1 cellular context compared by ENCODE assay signal in the genomic region with DNA sequence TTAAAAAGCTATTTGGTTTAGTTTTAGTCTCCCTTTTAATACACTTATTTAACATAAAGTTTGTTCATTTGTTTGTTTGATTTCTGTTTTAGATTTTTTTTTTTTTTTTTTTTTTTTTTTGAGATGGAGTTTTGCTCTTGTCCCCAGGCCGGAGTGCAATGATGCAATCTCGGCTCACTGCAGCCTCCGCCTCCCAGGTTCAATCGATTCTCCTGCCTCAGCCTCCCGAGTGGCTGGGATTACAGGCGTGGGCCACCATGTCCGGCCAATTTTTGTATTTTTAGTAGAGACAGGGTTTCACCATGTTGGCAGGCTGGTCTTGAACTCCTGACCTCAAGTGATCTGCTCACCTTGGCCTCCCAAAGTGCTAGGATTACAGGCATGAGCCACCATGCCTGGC.
TF ChIP-seq lines count a peak whose summit lies in the region.
"Not testable (repeated sequence)": the region's sequence is repeated elsewhere in the genome, so short reads cannot be mapped to it uniquely, and the experiment has no call there.

No MANE protein-coding gene starts in this region.

TF ChIP-seq in K562, 482 proteins besides CTCF, POLR2A, EP300 and RAD21:
- TF ChIP-seq ATF3 (IDR thresholded peaks at IDR 0.05) (peak; percentile 74), CEBPB (tag; IDR thresholded peaks at IDR 0.05) (peak; percentile 38; the same call in 1 of the 2 replicates), CEBPG (CRISPR knock-in tag; IDR thresholded peaks at IDR 0.05) (peak; percentile 61; the same call in 1 of the 2 replicates), CEBPG (tag; conservative IDR thresholded peaks at IDR 0.05 in 1 of 2, IDR thresholded peaks at IDR 0.05 in 1 of 2) (peak in 1 of 2 experiments; percentile 44; a peak in 1 of 4 replicates)
- TF ChIP-seq ATF3 (CRISPR knock-in tag; conservative IDR thresholded peaks at IDR 0.05): not testable (repeated sequence)
- TF ChIP-seq, protein P1, sequence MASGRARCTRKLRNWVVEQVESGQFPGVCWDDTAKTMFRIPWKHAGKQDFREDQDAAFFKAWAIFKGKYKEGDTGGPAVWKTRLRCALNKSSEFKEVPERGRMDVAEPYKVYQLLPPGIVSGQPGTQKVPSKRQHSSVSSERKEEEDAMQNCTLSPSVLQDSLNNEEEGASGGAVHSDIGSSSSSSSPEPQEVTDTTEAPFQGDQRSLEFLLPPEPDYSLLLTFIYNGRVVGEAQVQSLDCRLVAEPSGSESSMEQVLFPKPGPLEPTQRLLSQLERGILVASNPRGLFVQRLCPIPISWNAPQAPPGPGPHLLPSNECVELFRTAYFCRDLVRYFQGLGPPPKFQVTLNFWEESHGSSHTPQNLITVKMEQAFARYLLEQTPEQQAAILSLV (tag; IDR thresholded peaks at IDR 0.05): 0 out of 2 replicates have a peak, but pooled peaks have one; percentile 16
